Comparison of ENCODE assay signal across 28 cellular contexts in the genomic region with DNA sequence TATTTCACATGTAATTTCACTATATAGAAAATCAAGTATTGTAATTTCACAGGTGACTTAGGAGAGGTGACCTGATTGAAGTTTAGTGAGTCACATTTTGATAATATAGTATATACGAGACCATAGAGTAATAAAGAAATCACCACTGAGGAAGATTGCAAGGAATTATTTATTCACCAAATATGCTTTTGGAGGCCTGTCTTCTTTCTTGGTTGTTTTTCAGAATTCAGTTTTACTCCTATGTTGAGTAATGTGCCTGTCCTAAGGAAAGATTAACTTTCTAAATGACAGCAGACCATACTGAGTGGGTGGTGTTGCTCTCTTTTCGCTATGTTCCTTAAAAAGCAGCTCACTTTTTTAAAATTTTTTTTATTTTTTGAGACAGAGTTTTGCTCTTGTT.
"Had no signal": no experiment of that assay in that cellular context is flagged by ENCODE, and none has a peak within 500 bp of the region (broad histone marks: within the 10 kb centered on the region; RNA-seq: fewer than 3 reads in every experiment).

No MANE protein-coding gene starts in this region.

- H3K27me3 ChIP-seq: ascending aorta, breast epithelium, cardiac muscle cell, colonic mucosa, esophagus squamous epithelium, gastroesophageal sphincter, heart right ventricle, hepatocyte had no signal

- H2AFZ ChIP-seq: hepatocyte had no signal

- H3K4me1 Mint-ChIP-seq: T-cell had no signal

- FAIRE-seq: endometrium, endothelial cell of umbilical vein had no signal

- H3K4me3 Mint-ChIP-seq: activated naive CD4-positive, alpha-beta T cell treated with anti-CD3 and anti-CD28 coated beads for 36 hours; activated naive CD8-positive, alpha-beta T cell; brain; T-cell; T-helper 1 cell treated with Interleukin-12 subunit alpha and Interleukin-12 subunit beta and Interleukin-4 antibody, amounts not matched to agents 30 μg/mL and 1 μg/mL, for 36 hours had no signal

- H3K27me3 Mint-ChIP-seq: activated naive CD8-positive, alpha-beta T cell; brain; T-cell had no signal

- H3K4me1 ChIP-seq: ascending aorta, breast epithelium, colonic mucosa, gastroesophageal sphincter had no signal

- H3K9me3 ChIP-seq: ascending aorta, breast epithelium, colonic mucosa, esophagus squamous epithelium, gastroesophageal sphincter, heart right ventricle had no signal

- H3K36me3 ChIP-seq: breast epithelium, cardiac muscle cell, colonic mucosa, esophagus squamous epithelium had no signal

- H3K4me3 ChIP-seq: ascending aorta, breast epithelium, cardiac muscle cell, colonic mucosa, esophagus squamous epithelium, gastroesophageal sphincter, heart right ventricle, hepatocyte had no signal

- ATAC-seq: gastroesophageal sphincter, heart right ventricle, T-cell had no signal

- H3K27ac ChIP-seq: ascending aorta, breast epithelium, cardiac muscle cell, colonic mucosa, epithelial cell of prostate, esophagus squamous epithelium, gastroesophageal sphincter, heart right ventricle, hepatocyte had no signal

- DNase-seq: activated CD4-positive, alpha-beta T cell treated with anti-CD3 and anti-CD28 coated beads, Interleukin-2, amount 50 U/mL, for 1 hour; activated CD4-positive, CD25-positive, alpha-beta regulatory T cell; activated CD4-positive, CD25-positive, alpha-beta regulatory T cell treated with anti-CD3 and anti-CD28 coated beads, Interleukin-2, amount 50 U/mL, for 72 hours; activated CD8-positive, alpha-beta memory T cell treated with anti-CD3 and anti-CD28 coated beads, Interleukin-2, amount 50 U/mL, for 48 hours; activated effector memory CD4-positive, alpha-beta T cell treated with anti-CD3 and anti-CD28 coated beads, Interleukin-2, amount 50 U/mL, for 16 hours; activated naive CD4-positive, alpha-beta T cell treated with anti-CD3 and anti-CD28 coated beads for 36 hours; central memory CD4-positive, alpha-beta T cell; cerebellar nuclear complex; colonic mucosa; effector CD8-positive, alpha-beta T cell; esophagus squamous epithelium; foreskin melanocyte; heart right ventricle; SW 1271; T-cell; T-helper 9 cell had no signal

- H3K4me2 ChIP-seq: hepatocyte had no signal

- H3K9me3 Mint-ChIP-seq: activated naive CD4-positive, alpha-beta T cell treated with anti-CD3 and anti-CD28 coated beads for 36 hours; activated T-helper 2 cell treated with anti-CD3 and anti-CD28 coated beads, Interferon-gamma antibody, Interleukin-2, Interleukin-4, amounts not matched to agents 10 μg/mL and 5 μg/mL and 100 μg/mL, durations not matched to agents 14 hours and 24 hours and 36 hours; T-cell; T-helper 1 cell treated with Interleukin-12 subunit alpha and Interleukin-12 subunit beta and Interleukin-4 antibody, amounts not matched to agents 30 μg/mL and 1 μg/mL, for 36 hours had no signal

- H3K27ac Mint-ChIP-seq: activated naive CD4-positive, alpha-beta T cell treated with anti-CD3 and anti-CD28 coated beads for 36 hours; activated naive CD8-positive, alpha-beta T cell; activated T-helper 2 cell treated with anti-CD3 and anti-CD28 coated beads, Interferon-gamma antibody, Interleukin-2, Interleukin-4, amounts not matched to agents 10 μg/mL and 5 μg/mL and 100 μg/mL, durations not matched to agents 14 hours and 24 hours and 36 hours; brain; T-cell; T-helper 1 cell treated with Interleukin-12 subunit alpha and Interleukin-12 subunit beta and Interleukin-4 antibody, amounts not matched to agents 30 μg/mL and 1 μg/mL, for 36 hours had no signal

- H3K79me2 ChIP-seq: hepatocyte had no signal
